ENCODE assay signal across 26 cellular contexts in the genomic region with DNA sequence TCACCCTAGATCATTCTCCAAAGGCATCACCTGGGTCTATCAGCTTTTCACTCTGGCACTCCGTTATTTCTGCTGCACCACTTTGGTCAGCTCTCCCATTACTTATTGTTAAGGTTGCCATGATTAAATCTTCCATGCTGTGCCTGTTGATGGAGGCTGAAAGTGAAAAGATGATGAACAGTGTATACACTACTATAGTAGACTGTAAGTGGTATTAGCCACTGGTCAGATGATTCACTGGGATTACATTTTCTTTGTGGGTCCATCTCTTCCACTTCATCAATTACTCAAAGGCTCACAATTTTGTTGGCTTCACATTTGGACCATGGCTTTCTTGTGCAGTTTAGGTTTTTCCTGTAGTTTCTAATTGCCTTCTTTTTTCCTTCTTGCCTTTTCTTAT.
"Had no signal": no experiment of that assay in that cellular context is flagged by ENCODE, and none has a peak within 500 bp of the region (broad histone marks: within the 10 kb centered on the region; RNA-seq: fewer than 3 reads in every experiment).

No MANE protein-coding gene starts in this region.

- H3K27ac Mint-ChIP-seq: activated naive CD8-positive, alpha-beta T cell treated with anti-CD3 and anti-CD28 coated beads, Interleukin-2, amount 10 ng/mL, durations not matched to agents 7 days and 5 days; mesothelial cell of epicardium had no signal

- H3K9me3 Mint-ChIP-seq: activated CD8-positive, alpha-beta T cell treated with anti-CD3 and anti-CD28 coated beads for 36 hours; activated naive CD8-positive, alpha-beta T cell treated with anti-CD3 and anti-CD28 coated beads, Interleukin-2, amount 10 ng/mL, durations not matched to agents 7 days and 5 days; brain; mesothelial cell of epicardium; stimulated activated memory B cell treated with anti-CD40 and anti-IgM and Interleukin-4, amounts not matched to agents 10 μg/mL and 1 μg/mL and 100 μg/mL, for 72 hours had no signal

- H3K4me1 Mint-ChIP-seq: brain, mesothelial cell of epicardium had no signal

- H3K9ac ChIP-seq: parathyroid adenoma had no signal

- H3K4me3 Mint-ChIP-seq: activated CD8-positive, alpha-beta T cell treated with anti-CD3 and anti-CD28 coated beads for 36 hours; activated naive CD8-positive, alpha-beta T cell treated with anti-CD3 and anti-CD28 coated beads, Interleukin-2, amount 10 ng/mL, durations not matched to agents 7 days and 5 days; brain; mesothelial cell of epicardium; stimulated activated memory B cell treated with anti-CD40 and anti-IgM and Interleukin-4, amounts not matched to agents 10 μg/mL and 1 μg/mL and 100 μg/mL, for 72 hours had no signal

- H3K4me1 ChIP-seq: ascending aorta, parathyroid adenoma, psoas muscle, sigmoid colon, suprapubic skin, tibial artery, upper lobe of right lung had no signal

- FAIRE-seq: frontal cortex, small intestine, TTC549 had no signal

- ATAC-seq: activated CD8-positive, alpha-beta T cell treated with anti-CD3 and anti-CD28 coated beads for 36 hours; naive thymus-derived CD4-positive, alpha-beta T cell; psoas muscle; stimulated activated memory B cell treated with anti-CD40 and anti-IgM and Interleukin-4, amounts not matched to agents 10 μg/mL and 1 μg/mL and 100 μg/mL, for 72 hours; upper lobe of right lung had no signal

- H3K9me3 ChIP-seq: ascending aorta, left ventricle myocardium inferior, psoas muscle, sigmoid colon, suprapubic skin, tibial artery, upper lobe of right lung had no signal

- H3K27ac ChIP-seq: ascending aorta, cardiac muscle cell, coronary artery, left ventricle myocardium inferior, parathyroid adenoma, psoas muscle, sigmoid colon, suprapubic skin, tibial artery, upper lobe of right lung had no signal

- H3K27me3 ChIP-seq: ascending aorta, cardiac muscle cell, dorsolateral prefrontal cortex, sigmoid colon, suprapubic skin, tibial artery, upper lobe of right lung had no signal

- H3K4me3 ChIP-seq: ascending aorta, cardiac muscle cell, coronary artery, dorsolateral prefrontal cortex, left ventricle myocardium inferior, psoas muscle, sigmoid colon, suprapubic skin, tibial artery, upper lobe of right lung had no signal

- H3K27me3 Mint-ChIP-seq: activated CD8-positive, alpha-beta T cell treated with anti-CD3 and anti-CD28 coated beads for 36 hours; activated naive CD8-positive, alpha-beta T cell treated with anti-CD3 and anti-CD28 coated beads, Interleukin-2, amount 10 ng/mL, durations not matched to agents 7 days and 5 days; naive thymus-derived CD4-positive, alpha-beta T cell; stimulated activated memory B cell treated with anti-CD40 and anti-IgM and Interleukin-4, amounts not matched to agents 10 μg/mL and 1 μg/mL and 100 μg/mL, for 72 hours had no signal

- DNase-seq: activated CD4-positive, alpha-beta T cell treated with anti-CD3 and anti-CD28 coated beads for 4 hours; activated CD8-positive, alpha-beta T cell treated with anti-CD3 and anti-CD28 coated beads for 36 hours; activated naive CD8-positive, alpha-beta T cell treated with anti-CD3 and anti-CD28 coated beads, Interleukin-2, amount 10 ng/mL, durations not matched to agents 7 days and 5 days; dorsolateral prefrontal cortex; effector memory CD4-positive, alpha-beta T cell; islet precursor cell; left ventricle myocardium inferior; naive thymus-derived CD4-positive, alpha-beta T cell; nucleus accumbens; psoas muscle; sigmoid colon; small intestine; stimulated activated CD4-positive, alpha-beta T cell treated with anti-CD3 and anti-CD28 coated beads, Interleukin-4, amount 100 ng/mL, for 24 hours; T-helper 9 cell; tibial artery; upper lobe of right lung had no signal
